8 cellular contexts compared by ENCODE assay signal in the genomic region with DNA sequence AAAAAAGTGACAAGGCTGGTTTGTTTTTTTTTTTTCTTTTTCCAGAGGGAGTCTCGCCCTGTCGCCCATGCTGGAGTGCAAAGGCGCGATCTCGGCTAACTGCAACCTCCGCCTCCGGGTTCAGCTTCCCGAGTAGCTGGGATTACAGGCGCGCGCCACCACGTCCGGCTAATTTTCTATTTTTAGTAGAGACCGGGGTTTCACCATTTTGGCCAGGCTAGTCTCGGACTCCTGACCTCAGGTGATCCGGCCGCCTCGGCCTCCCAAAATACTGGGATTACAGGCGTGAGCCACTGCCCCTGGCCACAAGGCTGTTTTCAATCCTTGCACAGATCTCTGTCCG. TPM values are rescaled to one million over a fixed set of nuclear protein-coding genes. Genes with fewer than 3 reads are reported as not detected.
A peak's percentile ranks its signal among the peaks of the same experiment; 100 is the strongest.
DNase-seq lines count a peak whose midpoint lies in the region; ATAC-seq and TF ChIP-seq lines count a peak whose summit lies in the region.

No MANE protein-coding gene starts in this region.

- no TSS peak for BruUV-seq in OCI-LY7 (replicated peaks; lab: Mats Ljungman, UMichigan)

- no peak for TF ChIP-seq POLR2A in erythroblast (IDR thresholded peaks at IDR 0.05; ENCODE audit: low read length)

- H3K36me3 Mint-ChIP-seq in osteocyte (ENCODE audit: unreplicated experiment), result peaks cover 5% of the 10 kb centered on the region

- H3K36me3 ChIP-seq in OCI-LY7 (ENCODE audit: insufficient read depth, low read length), result peaks cover 31% of the 10 kb centered on the region

- no peak for TF ChIP-seq CTCF in OCI-LY7 (conservative IDR thresholded peaks at IDR 0.05; ENCODE audit: low read length)
- TF ChIP-seq CTCF in osteocyte (IDR thresholded peaks at IDR 0.05), result no peak

- no peaks in the 10 kb centered on the region for H3K9me2 ChIP-seq in OCI-LY7 (ENCODE audit: insufficient read depth, low read length)

- no peaks in the 10 kb centered on the region; the same call in 1 of the 2 replicates for H4K20me1 ChIP-seq in OCI-LY7 (ENCODE audit: insufficient read depth, low read length)

- no peaks in the 10 kb centered on the region for H3K9me3 ChIP-seq in OCI-LY7 (ENCODE audit: low read length)

- no peaks in the 10 kb centered on the region for H3K9me3 Mint-ChIP-seq in osteocyte (ENCODE audit: unreplicated experiment)

- POLR2A ChIA-PET in OCI-LY7 (lab: Charles Lee), result no interaction called here

- intact Hi-C loops in OCI-LY7 (cut with micrococcal nuclease; ENCODE audit: unreplicated experiment), result loop anchor here (2.0 kb wide), 1 partner anchor 33 kb away; no protein-coding TSS in a partner anchor

- peak overlapping the region; percentile 98 for H3K4me3 ChIP-seq in OCI-LY7 (ENCODE audit: low read depth, low read length, poor library complexity, severe bottlenecking)

- peak overlapping the region; percentile 100 for H3K27ac Mint-ChIP-seq in osteocyte (ENCODE audit: unreplicated experiment)

- H3K27me3 Mint-ChIP-seq in osteocyte (ENCODE audit: unreplicated experiment), result no peaks in the 10 kb centered on the region

- CTCF ChIA-PET in OCI-LY7 (lab: Charles Lee; ENCODE audit: unreplicated experiment), result no interaction called here

- in situ Hi-C loops in Caki2 (cut with HindIII; ENCODE audit: low pct_unique_long_range_greater_than_20kb, low sequenced_read_pairs), result no loop called here

- H3K4me1 Mint-ChIP-seq in osteocyte (ENCODE audit: unreplicated experiment), result peaks cover 19% of the 10 kb centered on the region

- peak overlapping the region; percentile 57 for H3K27ac ChIP-seq in OCI-LY7 (ENCODE audit: low read depth, low read length, poor library complexity, severe bottlenecking)

- peak overlapping the region; percentile 98 for H3K4me3 Mint-ChIP-seq in osteocyte (ENCODE audit: unreplicated experiment)

- H2AFZ ChIP-seq in OCI-LY7 (ENCODE audit: low read length), result peak overlapping the region; percentile 83; the same call in 1 of the 2 replicates

- peak overlapping the region; percentile 92 for H3K4me2 ChIP-seq in OCI-LY7 (ENCODE audit: low read length)

- peaks cover 59% of the 10 kb centered on the region for H3K79me2 ChIP-seq in OCI-LY7 (ENCODE audit: insufficient read depth, low read depth, low read length)

- DNase-seq in Caki2 (ENCODE audit: low read depth) (peak; percentile 43), OCI-LY7 (ENCODE audit: low spot score) (no peak), erythroblast (lab: John Stamatoyannopoulos, UW) (peak; percentile 44 to 47), osteocyte (ENCODE audit: extremely low spot score, unreplicated experiment) (peak; percentile 66), HK-2 (ENCODE audit: unreplicated experiment) (no peak)

- H3K4me1 ChIP-seq in OCI-LY7 (ENCODE audit: insufficient read depth, low read length, poor library complexity, severe bottlenecking), result peaks cover 16% of the 10 kb centered on the region

- ATAC-seq in GM19467 (IDR thresholded peaks at IDR 0.05; ENCODE audit: unreplicated experiment), result no peak
- ATAC-seq in HG03342 (IDR thresholded peaks at IDR 0.05; ENCODE audit: unreplicated experiment), result no peak
- no peak for ATAC-seq in HG03571 (IDR thresholded peaks at IDR 0.05; ENCODE audit: unreplicated experiment)

RNA-seq across cellular contexts. Expression of a gene that starts 0.6 kb away (rescaled TPM):
- total RNA-seq in Caki2 (2014; rRNA removed; shearing (Covaris generic); ENCODE audit: low replicate concordance), result 271 and 299 TPM in 2 replicates
- total RNA-seq in OCI-LY7 (2014; rRNA removed; shearing (Covaris generic)), result 82.2 and 86.5 TPM in 2 replicates
- total RNA-seq in OCI-LY7 (2022) (100 and 108 TPM in 2 replicates), osteocyte (119 and 123 TPM in 2 replicates)

RNA-seq across cellular contexts. Expression of a gene that starts 10.6 kb away (rescaled TPM):
- 120 and 135 TPM in 2 replicates for total RNA-seq in Caki2 (2014; rRNA removed; shearing (Covaris generic); ENCODE audit: low replicate concordance)
- total RNA-seq in OCI-LY7 (2014; rRNA removed; shearing (Covaris generic)), result 21.7 and 25.2 TPM in 2 replicates
- total RNA-seq in OCI-LY7 (2022) (38.3 and 41.3 TPM in 2 replicates), osteocyte (58.3 and 60.1 TPM in 2 replicates)

Comparison
In these comparisons a context has a peak if more than half of its experiments do, and no peak if none do; other contexts are left out.
1. DNase-seq: peak in Caki2 (single experiment), erythroblast (2 of 2) and osteocyte (single experiment); none in OCI-LY7 (single experiment) and HK-2 (single experiment).